Comparison of ENCODE assay signal across 14 cellular contexts in the genomic region with DNA sequence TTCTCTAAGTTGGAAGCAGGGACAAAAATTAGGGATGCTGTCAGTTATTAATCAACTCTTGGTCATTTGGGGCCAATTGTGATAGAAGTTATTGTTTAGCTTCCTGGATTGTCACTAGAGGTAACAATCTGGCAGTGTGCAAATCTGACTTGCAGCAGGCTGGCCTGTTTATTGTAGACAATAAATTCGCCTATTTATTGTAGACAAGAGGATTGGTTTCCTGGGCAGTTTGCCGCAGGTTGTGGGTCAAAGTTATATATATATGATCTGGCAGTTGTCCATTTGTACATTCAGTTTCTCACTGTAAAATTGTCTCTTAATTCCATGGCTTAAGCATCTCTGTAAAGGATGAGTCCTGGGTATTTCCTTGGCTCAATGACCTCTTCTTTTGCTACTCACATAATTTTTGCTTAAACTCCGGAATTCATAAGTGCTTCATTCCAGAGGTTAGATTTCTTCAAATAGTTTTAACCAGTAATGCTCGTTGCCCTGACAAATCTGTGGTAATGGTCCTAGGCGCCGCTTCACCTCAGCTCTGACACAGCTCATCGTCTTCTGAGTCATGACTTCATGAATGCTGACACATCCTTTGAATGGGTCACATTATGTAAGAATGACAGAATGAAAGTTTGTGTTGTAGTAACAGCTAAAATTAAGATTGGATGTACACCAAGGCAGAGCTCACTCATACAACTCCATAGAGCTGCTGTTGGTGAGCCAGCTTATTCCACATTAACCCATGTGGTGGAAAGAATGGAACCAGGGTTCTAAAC. TPM values are rescaled to one million over a fixed set of nuclear protein-coding genes. Genes with fewer than 3 reads are reported as not detected.
A peak's percentile ranks its signal among the peaks of the same experiment; 100 is the strongest.
DNase-seq lines count a peak whose midpoint lies in the region; ATAC-seq and TF ChIP-seq lines count a peak whose summit lies in the region.
"Had no signal": no experiment of that assay in that cellular context is flagged by ENCODE, and none has a peak within 500 bp of the region (broad histone marks: within the 10 kb centered on the region; RNA-seq: fewer than 3 reads in every experiment).

No MANE protein-coding gene starts in this region.

- H4K20me1 ChIP-seq in PC-3 (ENCODE audit: low read length) (no peaks in the 10 kb centered on the region), Karpas-422 (ENCODE audit: insufficient read depth, low read depth, low read length) (no peaks in the 10 kb centered on the region)

- CTCF ChIA-PET in PC-3 (lab: Charles Lee), result no interaction called here

- TF ChIP-seq CTCF in PC-3 (conservative IDR thresholded peaks at IDR 0.05; ENCODE audit: low read depth, low read length) (no peak), epithelial cell of esophagus (IDR thresholded peaks at IDR 0.05; ENCODE audit: insufficient read depth, low read depth, low read length, missing control alignments) (no peak)

- no peaks in the 10 kb centered on the region for H3K9me3 ChIP-seq in PC-3 (ENCODE audit: low read length)
- H3K9me3 ChIP-seq in Karpas-422 (ENCODE audit: low read length), result no peaks in the 10 kb centered on the region
- H3K9me3 ChIP-seq: SJCRH30 had no signal

- no peaks in the 10 kb centered on the region for H3K79me2 ChIP-seq in PC-3 (ENCODE audit: low read length)
- no peaks in the 10 kb centered on the region for H3K79me2 ChIP-seq in Karpas-422 (ENCODE audit: low read length)

- H3K9me2 ChIP-seq in PC-3 (replicated peaks; ENCODE audit: low read length) (no peaks in the 10 kb centered on the region), Karpas-422 (replicated peaks; ENCODE audit: insufficient read depth, low read length) (no peaks in the 10 kb centered on the region)

- no TSS peak for BruUV-seq in PC-3 (replicated peaks; lab: Mats Ljungman, UMichigan)

- POLR2A ChIA-PET in PC-3 (lab: Charles Lee; ENCODE audit: unreplicated experiment), result interaction anchor here (0.7 kb wide), 1 partner anchor 36 kb away, joined by 7 read pairs; no protein-coding TSS in a partner anchor

- H3K4me3 ChIP-seq in PC-3 (ENCODE audit: low read length), result no peak overlapping the region
- no peak overlapping the region for H3K4me3 ChIP-seq in epithelial cell of esophagus (ENCODE audit: low read length)
- H3K4me3 ChIP-seq in Karpas-422 (ENCODE audit: low read length), result no peak overlapping the region
- H3K4me3 ChIP-seq: SJCRH30 had no signal

- peaks cover 36% of the 10 kb centered on the region for H3K4me1 ChIP-seq in PC-3 (ENCODE audit: insufficient read depth, low read length)
- H3K4me1 ChIP-seq in Karpas-422 (ENCODE audit: low read length), result no peaks in the 10 kb centered on the region

- no peaks in the 10 kb centered on the region for H3F3A ChIP-seq in PC-3 (ENCODE audit: low read length, unreplicated experiment)

- H3K27ac ChIP-seq in PC-3 (ENCODE audit: low read length) (peak overlapping the region; percentile 61), Karpas-422 (ENCODE audit: low read length) (no peak overlapping the region)
- H3K27ac ChIP-seq: SJCRH30 had no signal

- no peaks in the 10 kb centered on the region for H3K27me3 ChIP-seq in PC-3 (ENCODE audit: low read length)
- no peaks in the 10 kb centered on the region for H3K27me3 ChIP-seq in Karpas-422 (ENCODE audit: low read length)
- H3K27me3 ChIP-seq: SJCRH30 had no signal

- DNase-seq in Daoy (ENCODE audit: low read depth), result peak; percentile 78
- peak; percentile 94 for DNase-seq in PC-3
- peak; percentile 91 for DNase-seq in epithelial cell of esophagus (ENCODE audit: low read depth)
- peak; percentile 88 for DNase-seq in renal cortical epithelial cell (ENCODE audit: low read depth)
- no peak for DNase-seq in NCI-H345 (lab: John Stamatoyannopoulos, UW)
- no peak for DNase-seq in Karpas-422
- DNase-seq in stimulated activated CD4-positive, alpha-beta T cell treated with anti-CD3 and anti-CD28 coated beads, Interleukin-2, amount 100 ng/mL, for 24 hours, result no peak
- no peak for DNase-seq in COR-L47 (lab: John Stamatoyannopoulos, UW)
- DNase-seq: activated B cell treated with CpG ODN at 0.5 μM for 24 hours; activated T-cell treated with anti-CD3 and anti-CD28 coated beads, Interleukin-2, amount 50 U/mL, for 4 hours; naive thymus-derived CD8-positive, alpha-beta T cell; SJCRH30; stimulated activated CD4-positive, alpha-beta T cell treated with anti-CD3 and anti-CD28 coated beads, Interleukin-12 subunit alpha, Interleukin-12 subunit beta, amount 100 ng/mL, for 4 hours had no signal

- H3K9ac ChIP-seq in PC-3 (ENCODE audit: low read length) (no peak overlapping the region), Karpas-422 (ENCODE audit: low read length) (no peak overlapping the region)

- intact Hi-C loops in PC-3 (cut with micrococcal nuclease), result no loop called here

- ATAC-seq in PC-3, result peak; percentile 83
- ATAC-seq: activated T-cell treated with anti-CD3 and anti-CD28 coated beads, Interleukin-2, amount 50 U/mL, for 4 hours; HCT116; naive thymus-derived CD8-positive, alpha-beta T cell had no signal

- no peak overlapping the region for H2AFZ ChIP-seq in PC-3 (ENCODE audit: low read length)
- no peak overlapping the region for H2AFZ ChIP-seq in Karpas-422 (ENCODE audit: low read length)

- no peaks in the 10 kb centered on the region for H3K36me3 ChIP-seq in PC-3 (ENCODE audit: low read depth, low read length)
- H3K36me3 ChIP-seq in Karpas-422 (ENCODE audit: insufficient read depth, low read length), result no peaks in the 10 kb centered on the region
- H3K36me3 ChIP-seq: SJCRH30 had no signal

- H3K4me2 ChIP-seq in PC-3 (ENCODE audit: low read length) (peak overlapping the region; percentile 22), Karpas-422 (ENCODE audit: low read depth, low read length, poor library complexity, severe bottlenecking) (no peak overlapping the region)

RNA-seq across cellular contexts. Expression of gene MMP3, which starts 7.8 kb away (rescaled TPM):
- 0.11 and 0.36 TPM in 2 replicates for total RNA-seq in Daoy (2014; rRNA removed; shearing (Covaris generic))
- total RNA-seq in PC-3 (2014; rRNA removed) (not detected in 2 replicates), renal cortical epithelial cell (not detected in 2 replicates)
- not detected in 2 replicates for total RNA-seq in Karpas-422 (2014; rRNA removed; shearing (Covaris generic); ENCODE audit: low replicate concordance)
- total RNA-seq: activated B cell treated with CpG ODN at 0.5 μM for 24 hours; activated T-cell treated with anti-CD3 and anti-CD28 coated beads, Interleukin-2, amount 50 U/mL, for 4 hours; naive thymus-derived CD8-positive, alpha-beta T cell had no signal

RNA-seq across cellular contexts. Expression of gene MMP12, which starts 23.6 kb away (rescaled TPM):
- 0.24 and 1.3 TPM in 2 replicates for total RNA-seq in Daoy (2014; rRNA removed; shearing (Covaris generic))
- total RNA-seq in PC-3 (2014; rRNA removed) (not detected in 2 replicates), renal cortical epithelial cell (0.80 TPM in 1 of 2 replicates, not detected in the other)
- not detected in 2 replicates for total RNA-seq in Karpas-422 (2014; rRNA removed; shearing (Covaris generic); ENCODE audit: low replicate concordance)
- total RNA-seq: activated B cell treated with CpG ODN at 0.5 μM for 24 hours; activated T-cell treated with anti-CD3 and anti-CD28 coated beads, Interleukin-2, amount 50 U/mL, for 4 hours; naive thymus-derived CD8-positive, alpha-beta T cell; SJCRH30 had no signal

RNA-seq across cellular contexts. Expression of gene MMP1, which starts 53.2 kb away (rescaled TPM):
- 1.8 and 1.9 TPM in 2 replicates for total RNA-seq in Daoy (2014; rRNA removed; shearing (Covaris generic))
- total RNA-seq in PC-3 (2014; rRNA removed) (6.5 and 7.3 TPM in 2 replicates), renal cortical epithelial cell (1.3 and 4.9 TPM in 2 replicates)
- total RNA-seq in Karpas-422 (2014; rRNA removed; shearing (Covaris generic); ENCODE audit: low replicate concordance), result not detected in 2 replicates
- total RNA-seq: activated B cell treated with CpG ODN at 0.5 μM for 24 hours; activated T-cell treated with anti-CD3 and anti-CD28 coated beads, Interleukin-2, amount 50 U/mL, for 4 hours; naive thymus-derived CD8-positive, alpha-beta T cell; SJCRH30 had no signal

Comparison
In these comparisons a context has a peak if more than half of its experiments do, and no peak if none do; other contexts are left out.
1. DNase-seq: peak in Daoy (single experiment), PC-3 (single experiment), epithelial cell of esophagus (single experiment) and renal cortical epithelial cell (single experiment); none in NCI-H345 (single experiment), Karpas-422 (single experiment), stimulated activated CD4-positive, alpha-beta T cell treated with anti-CD3 and anti-CD28 coated beads, Interleukin-2, amount 100 ng/mL, for 24 hours (0 of 2) and COR-L47 (single experiment).